25 cellular contexts compared by ENCODE assay signal in genomic region chr1:232137066-232137465, GRCh38.
"Had no signal": no experiment of that assay in that cellular context is flagged by ENCODE, and none has a peak within 500 bp of the region (broad histone marks: within the 10 kb centered on the region; RNA-seq: fewer than 3 reads in every experiment).

No MANE protein-coding gene starts in this region.

- H3K36me3 Mint-ChIP-seq: immature natural killer cell; memory B cell; natural killer cell; stimulated activated effector memory CD8-positive, alpha-beta T cell treated with anti-CD3 and anti-CD28 coated beads, Interleukin-12 subunit alpha, Interleukin-12 subunit beta, amount 100 ng/mL, for 72 hours had no signal

- H3K27ac Mint-ChIP-seq: immature natural killer cell; memory B cell; mesothelial cell of epicardium; natural killer cell; stimulated activated effector memory CD8-positive, alpha-beta T cell treated with anti-CD3 and anti-CD28 coated beads, Interleukin-12 subunit alpha, Interleukin-12 subunit beta, amount 100 ng/mL, for 72 hours had no signal

- H2AFZ ChIP-seq: parathyroid adenoma had no signal

- H3K27me3 ChIP-seq: colonic mucosa, esophagus squamous epithelium, gastroesophageal sphincter, right lobe of liver, stomach, transverse colon had no signal

- H3K36me3 ChIP-seq: colonic mucosa, esophagus squamous epithelium, gastroesophageal sphincter, left ventricle myocardium inferior, lower lobe of right lung, right lobe of liver, stomach, thoracic aorta, transverse colon had no signal

- H3K4me1 Mint-ChIP-seq: immature natural killer cell, memory B cell, mesothelial cell of epicardium, natural killer cell had no signal

- H3K27ac ChIP-seq: colonic mucosa, esophagus squamous epithelium, gastroesophageal sphincter, left ventricle myocardium inferior, lower lobe of right lung, parathyroid adenoma, psoas muscle, right lobe of liver, stomach, thoracic aorta, transverse colon had no signal

- H3K9ac ChIP-seq: parathyroid adenoma had no signal

- H3K9me3 ChIP-seq: colonic mucosa, esophagus squamous epithelium, psoas muscle, right lobe of liver, transverse colon had no signal

- H3K9me3 Mint-ChIP-seq: natural killer cell had no signal

- H3K4me3 ChIP-seq: colonic mucosa, esophagus squamous epithelium, gastroesophageal sphincter, left ventricle myocardium inferior, lower lobe of right lung, psoas muscle, right lobe of liver, stomach, thoracic aorta, transverse colon had no signal

- H3K79me2 ChIP-seq: parathyroid adenoma had no signal

- ATAC-seq: gastroesophageal sphincter; left cardiac atrium; lower lobe of right lung; natural killer cell; psoas muscle; right lobe of liver; stimulated activated effector memory CD8-positive, alpha-beta T cell treated with anti-CD3 and anti-CD28 coated beads, Interleukin-12 subunit alpha, Interleukin-12 subunit beta, amount 100 ng/mL, for 72 hours had no signal

- H3K4me1 ChIP-seq: colonic mucosa, gastroesophageal sphincter, lower lobe of right lung, parathyroid adenoma, psoas muscle, right lobe of liver, stomach, transverse colon had no signal

- H3K4me3 Mint-ChIP-seq: immature natural killer cell; memory B cell; mesothelial cell of epicardium; natural killer cell; stimulated activated effector memory CD8-positive, alpha-beta T cell treated with anti-CD3 and anti-CD28 coated beads, Interleukin-12 subunit alpha, Interleukin-12 subunit beta, amount 100 ng/mL, for 72 hours had no signal

- DNase-seq: colonic mucosa; dermis blood vessel endothelial cell; esophagus squamous epithelium; foreskin fibroblast; glutamatergic neuron; immature natural killer cell; kidney; left cardiac atrium; left ventricle myocardium inferior; lower lobe of right lung; natural killer cell; psoas muscle; retina; right lobe of liver; stimulated activated CD4-positive, alpha-beta T cell treated with anti-CD3 and anti-CD28 coated beads, Interleukin-4, amount 100 ng/mL, for 1 hour; stimulated activated CD8-positive, alpha-beta memory T cell treated with anti-CD3 and anti-CD28 coated beads, Interleukin-4, amount 100 ng/mL, for 48 hours; stomach; substantia nigra; transverse colon had no signal
